In genomic region chr19:17471410-17472125, GRCh38 we compare ENCODE assay signal across 9 cellular contexts. TPM values are rescaled to one million over a fixed set of nuclear protein-coding genes. Genes with fewer than 3 reads are reported as not detected.
DNase-seq lines count a peak whose midpoint lies in the region; ATAC-seq, FAIRE-seq and TF ChIP-seq lines count a peak whose summit lies in the region.
"Had no signal": no experiment of that assay in that cellular context is flagged by ENCODE, and none has a peak within 500 bp of the region (broad histone marks: within the 10 kb centered on the region; RNA-seq: fewer than 3 reads in every experiment).

No MANE protein-coding gene starts in this region.

- H3K18ac ChIP-seq in mesenchymal stem cell (ENCODE audit: low read depth in 1 of 2, low read length in 2 of 2), result no peak overlapping the region

- ATAC-seq in Right ventricle myocardium inferior (no peak), K562 (no peak), upper lobe of right lung (no peak), GM18519 (IDR thresholded peaks at IDR 0.05; ENCODE audit: low FRiP score, unreplicated experiment) (no peak)

- POLR2A ChIA-PET in K562 (lab: Yijun Ruan, JAX) (interaction anchor here (0.6 to 0.9 kb wide), 2 partner anchors 12 to 116 kb away, joined by 3 read pairs; no protein-coding TSS in a partner anchor), GM10248 (lab: Yijun Ruan, JAX) (no interaction called here)

- no peak overlapping the region for H4K91ac ChIP-seq in mesenchymal stem cell (ENCODE audit: low read length)

- H2BK15ac ChIP-seq in mesenchymal stem cell (ENCODE audit: low read depth, poor library complexity, severe bottlenecking), result no peak overlapping the region

- BruUV-seq in K562 (replicated peaks; lab: Mats Ljungman, UMichigan), result TSS peak; percentile 53

- H2AK5ac ChIP-seq in mesenchymal stem cell (ENCODE audit: low read length, severe bottlenecking), result no peak overlapping the region

- TF ChIP-seq EP300 in K562 (IDR thresholded peaks at IDR 0.05; ENCODE audit: low read length), result no peak

- H2BK120ac ChIP-seq in mesenchymal stem cell (ENCODE audit: low read depth, low read length), result no peak overlapping the region

- H3K36me3 ChIP-seq in right atrium auricular region (peaks cover 2% of the 10 kb centered on the region), K562 (ENCODE audit: control insufficient read depth, insufficient read depth, low read length) (no peaks in the 10 kb centered on the region), mesenchymal stem cell (ENCODE audit: control insufficient read depth in 1 of 2, insufficient read depth in 2 of 2, low read depth in 1 of 2, low read length in 2 of 2) (peaks cover 3% of the 10 kb centered on the region in 2 experiments), upper lobe of right lung (no peaks in the 10 kb centered on the region)

- DNase-seq in right atrium auricular region (ENCODE audit: low spot score) (no peak), Right ventricle myocardium inferior (ENCODE audit: missing footprints) (no peak), K562 (ENCODE audit: extremely low read depth in 1 of 4, low spot score in 3 of 4) (no peak), mesenchymal stem cell (no peak), upper lobe of right lung (no peak), NCI-H748 (lab: John Stamatoyannopoulos, UW; ENCODE audit: unreplicated experiment) (no peak), GM10248 (ENCODE audit: extremely low spot score) (no peak)

- H4K20me1 ChIP-seq in K562 (replicated peaks; ENCODE audit: control insufficient read depth, insufficient read depth, low read length), result no peaks in the 10 kb centered on the region

- no peak for FAIRE-seq in K562 (lab: Jason Lieb, UNC)

- H2BK5ac ChIP-seq in mesenchymal stem cell (ENCODE audit: low read depth, low read length, poor library complexity, severe bottlenecking), result no peak overlapping the region

- H3K9ac ChIP-seq in K562 (ENCODE audit: insufficient read depth in 1 of 2, low read depth in 2 of 2, low read length in 2 of 2) (peak overlapping the region in 1 of 2 experiments; percentile 90; a peak in 1 of 4 replicates), mesenchymal stem cell (ENCODE audit: low read length) (peak overlapping the region; percentile 90)

- no peaks in the 10 kb centered on the region for H3K79me2 ChIP-seq in K562 (ENCODE audit: control insufficient read depth, insufficient read depth, low read length)

- peaks cover 30% of the 10 kb centered on the region for H3K79me1 ChIP-seq in mesenchymal stem cell (replicated peaks; ENCODE audit: low read length, poor library complexity, severe bottlenecking)

- no peak overlapping the region for H4K8ac ChIP-seq in mesenchymal stem cell (ENCODE audit: low read length)

- H3K4ac ChIP-seq in mesenchymal stem cell (ENCODE audit: low read depth in 1 of 2, low read length in 2 of 2), result no peak overlapping the region

- H2AFZ ChIP-seq in K562 (ENCODE audit: low read depth, low read length) (no peak overlapping the region), mesenchymal stem cell (ENCODE audit: low read depth, low read length) (no peak overlapping the region)

- TF ChIP-seq CTCF in right atrium auricular region (IDR thresholded peaks at IDR 0.05), result no peak
- no peak for TF ChIP-seq CTCF in K562 (IDR thresholded peaks at IDR 0.05 in 2 of 3, conservative IDR thresholded peaks at IDR 0.05 in 1 of 3; ENCODE audit: insufficient read depth in 2 of 3, low read depth in 1 of 3, low read length in 3 of 3)
- TF ChIP-seq CTCF in upper lobe of right lung (IDR thresholded peaks at IDR 0.05), result no peak
- no peak for TF ChIP-seq CTCF in GM10248 (IDR thresholded peaks at IDR 0.05; ENCODE audit: control extremely low read depth, extremely low read depth, low read depth, missing control alignments)

- TF ChIP-seq RAD21 in K562 (CRISPR knock-in tag; conservative IDR thresholded peaks at IDR 0.05 in 1 of 2, IDR thresholded peaks at IDR 0.05 in 1 of 2), result no peak

- no peak overlapping the region for H3K4me2 ChIP-seq in K562 (ENCODE audit: insufficient read depth, low read length)
- H3K4me2 ChIP-seq in mesenchymal stem cell (ENCODE audit: low read length, poor library complexity, severe bottlenecking), result peak overlapping the region; percentile 88

- no peaks in the 10 kb centered on the region for H3K27me3 ChIP-seq in right atrium auricular region
- no peaks in the 10 kb centered on the region for H3K27me3 ChIP-seq in K562 (ENCODE audit: control insufficient read depth in 2 of 2, insufficient read depth in 2 of 2, low read length in 2 of 2)
- H3K27me3 ChIP-seq in mesenchymal stem cell (ENCODE audit: control insufficient read depth in 1 of 2, insufficient read depth in 1 of 2, low read length in 2 of 2), result no peaks in the 10 kb centered on the region
- no peaks in the 10 kb centered on the region for H3K27me3 ChIP-seq in upper lobe of right lung

- H3K9me3 ChIP-seq in right atrium auricular region (no peaks in the 10 kb centered on the region), K562 (replicated peaks; ENCODE audit: control insufficient read depth, insufficient read depth, low read depth, low read length) (peaks cover 2% of the 10 kb centered on the region; the same call in 1 of the 2 replicates), mesenchymal stem cell (ENCODE audit: control insufficient read depth, low read length) (no peaks in the 10 kb centered on the region), upper lobe of right lung (no peaks in the 10 kb centered on the region)

- H3K4me1 ChIP-seq in right atrium auricular region (peaks cover 0 to 40% of the 10 kb centered on the region in 2 donors), K562 (replicated peaks in 1 of 2; ENCODE audit: control insufficient read depth in 2 of 2, insufficient read depth in 2 of 2, low read length in 2 of 2) (peaks cover 26 to 43% of the 10 kb centered on the region in 2 experiments), mesenchymal stem cell (ENCODE audit: control insufficient read depth, insufficient read depth, low read depth, low read length) (peaks cover 32% of the 10 kb centered on the region), upper lobe of right lung (peaks cover 34% of the 10 kb centered on the region)

- no peak overlapping the region for H2BK12ac ChIP-seq in mesenchymal stem cell (ENCODE audit: low read length in 2 of 2)

- in situ Hi-C loops in K562 (cut with MboI), result no loop called here

- CTCF ChIA-PET in K562 (lab: Yijun Ruan, JAX; ENCODE audit: low intra/inter-chr PET ratio), result no interaction called here
- CTCF ChIA-PET in GM10248 (lab: Yijun Ruan, JAX), result interaction anchor here (2.6 kb wide), 1 partner anchor 25 kb away, joined by 18 read pairs; no protein-coding TSS in a partner anchor

- no peaks in the 10 kb centered on the region for H3K9me1 ChIP-seq in K562 (ENCODE audit: control insufficient read depth, insufficient read depth, low read length)

- 55% methylated on average over 11 of the region's 12 CpGs for WGBS in K562 (ENCODE audit: insufficient coverage, low coverage, missing lambda C conversion rate)
- WGBS in mesenchymal stem cell, result 73% methylated on average over 9 of the region's 12 CpGs

- intact Hi-C loops in Right ventricle myocardium inferior (cut with DNase I), result loop anchor here (5.0 kb wide), 1 partner anchor 86 kb away; the partner anchor contains the start of gene COLGALT1
- intact Hi-C loops in K562 (cut with micrococcal nuclease), result no loop called here
- intact Hi-C loops in upper lobe of right lung (cut with DNase I), result no loop called here

- TF ChIP-seq POLR2A in K562 (conservative IDR thresholded peaks at IDR 0.05), result no peak

- H3K27ac ChIP-seq in right atrium auricular region (peak overlapping the region; percentile 90 to 93), K562 (ENCODE audit: extremely low read depth, low read depth, low read length) (no peak overlapping the region), mesenchymal stem cell (ENCODE audit: low read length, poor library complexity, severe bottlenecking) (no peak overlapping the region), upper lobe of right lung (no peak overlapping the region)

- no peak overlapping the region for H3K23ac ChIP-seq in mesenchymal stem cell (ENCODE audit: low read length in 2 of 2)

- H3K4me3 ChIP-seq in right atrium auricular region, result peak overlapping the region in 1 of 2 donors; percentile 93
- peak overlapping the region; percentile 76; the same call in 1 of the 2 replicates for H3K4me3 ChIP-seq in K562
- H3K4me3 ChIP-seq in mesenchymal stem cell (ENCODE audit: insufficient read depth in 1 of 2, low read depth in 1 of 2, low read length in 2 of 2), result peak overlapping the region in 1 of 2 experiments; percentile 89
- peak overlapping the region; percentile 78 for H3K4me3 ChIP-seq in upper lobe of right lung

- no peak overlapping the region for H3K14ac ChIP-seq in mesenchymal stem cell (ENCODE audit: low read length in 2 of 2)

RNA-seq across cellular contexts. Expression of gene SLC27A1, which starts 1.2 kb away (rescaled TPM):
- total RNA-seq in right atrium auricular region (10 to 100 TPM; 31.2 to 65.6 TPM), Right ventricle myocardium inferior (66.2 TPM), K562 (2014; rRNA removed) (1.9 and 2.8 TPM in 2 replicates), K562 (2014; rRNA removed; fragmentation: Illumina TruSeq; extraction: Trizol) (0.38 and 0.44 TPM in 2 replicates), K562 (2015; rRNA removed; fragmentation: Illumina TruSeq; extraction: Trizol) (0.79 and 1.0 TPM in 2 replicates), K562 (2021) (1.6 and 2.0 TPM in 2 replicates), upper lobe of right lung (27.8 TPM)
- total RNA-seq in K562 (2011; cell fraction: chromatin; rRNA removed; ENCODE audit: low replicate concordance), result 4.5 and 13.1 TPM in 2 replicates
- total RNA-seq in K562 (2011; cell fraction: nucleolus; rRNA removed), result 8.3 and 9.1 TPM in 2 replicates
- 5.7 and 7.9 TPM in 2 replicates for total RNA-seq in K562 (2011; cell fraction: nucleoplasm; rRNA removed)
- polyA plus RNA-seq in K562 (2011; rRNA removed) (1.4 and 1.7 TPM in 2 replicates), K562 (2014; fragmentation: Illumina TruSeq; extraction: Trizol) (1.1 and 1.3 TPM in 2 replicates), K562 (2014; fragmentation: Nextera tagmentation; extraction: Ambion mirVana) (under 1 TPM; 0.06 to 0.10 TPM), K562 (2014; rRNA removed) (2.0 and 3.0 TPM in 2 replicates)
- polyA plus RNA-seq in K562 (2011; cell fraction: cytosol; rRNA removed), result 1.8 and 3.5 TPM in 2 replicates
- 7.2 and 8.8 TPM in 2 replicates for polyA plus RNA-seq in K562 (2011; cell fraction: nucleus; rRNA removed)
- polyA plus RNA-seq in K562 (2012), result 1.8 and 4.7 TPM in 2 replicates
- 0.81 and 0.84 TPM in 2 replicates for polyA minus RNA-seq in K562 (2011; rRNA and poly(A)+ RNA removed)
- polyA minus RNA-seq in K562 (2011; cell fraction: cytosol; rRNA and poly(A)+ RNA removed), result 2.1 and 3.7 TPM in 2 replicates
- polyA minus RNA-seq in K562 (2011; cell fraction: nucleus; rRNA and poly(A)+ RNA removed), result 1.8 and 1.9 TPM in 2 replicates
- polyA plus RNA-seq in mesenchymal stem cell (2013, experiment 1 of 2), result 8.3 TPM
- polyA plus RNA-seq in mesenchymal stem cell (2013, experiment 2 of 2), result 7.9 TPM

RNA-seq across cellular contexts. Expression of gene NXNL1, which starts 10.8 kb away (rescaled TPM):
- not detected for total RNA-seq in right atrium auricular region
- total RNA-seq in Right ventricle myocardium inferior, result not detected
- not detected in 2 replicates for total RNA-seq in K562 (2011; cell fraction: chromatin; rRNA removed; ENCODE audit: low replicate concordance)
- not detected in 2 replicates for total RNA-seq in K562 (2011; cell fraction: nucleolus; rRNA removed)
- not detected in 2 replicates for total RNA-seq in K562 (2011; cell fraction: nucleoplasm; rRNA removed)
- total RNA-seq in K562 (2014; rRNA removed), result not detected in 2 replicates
- total RNA-seq in K562 (2014; rRNA removed; fragmentation: Illumina TruSeq; extraction: Trizol), result not detected in 2 replicates
- not detected in 2 replicates for total RNA-seq in K562 (2015; rRNA removed; fragmentation: Illumina TruSeq; extraction: Trizol)
- total RNA-seq in K562 (2021), result not detected in 2 replicates
- polyA plus RNA-seq in K562 (2011; rRNA removed), result not detected in 2 replicates
- not detected in 2 replicates for polyA plus RNA-seq in K562 (2011; cell fraction: cytosol; rRNA removed)
- not detected in 2 replicates for polyA plus RNA-seq in K562 (2011; cell fraction: nucleus; rRNA removed)
- not detected in 2 replicates for polyA plus RNA-seq in K562 (2012)
- polyA plus RNA-seq in K562 (2014; fragmentation: Illumina TruSeq; extraction: Trizol), result not detected in 2 replicates
- polyA plus RNA-seq in K562 (2014; fragmentation: Nextera tagmentation; extraction: Ambion mirVana), result not detected
- polyA plus RNA-seq in K562 (2014; rRNA removed), result not detected in 2 replicates
- not detected in 2 replicates for polyA minus RNA-seq in K562 (2011; rRNA and poly(A)+ RNA removed)
- not detected in 2 replicates for polyA minus RNA-seq in K562 (2011; cell fraction: cytosol; rRNA and poly(A)+ RNA removed)
- not detected in 2 replicates for polyA minus RNA-seq in K562 (2011; cell fraction: nucleus; rRNA and poly(A)+ RNA removed)
- not detected for polyA plus RNA-seq in mesenchymal stem cell (2013, experiment 1 of 2)
- polyA plus RNA-seq in mesenchymal stem cell (2013, experiment 2 of 2), result not detected
- not detected for total RNA-seq in upper lobe of right lung
- total RNA-seq: ureter had no signal

RNA-seq across cellular contexts. Expression of gene TMEM221, which starts 23.1 kb away (rescaled TPM):
- under 1 TPM; 0.30 to 0.51 TPM for total RNA-seq in right atrium auricular region
- not detected for total RNA-seq in Right ventricle myocardium inferior
- total RNA-seq in K562 (2011; cell fraction: chromatin; rRNA removed; ENCODE audit: low replicate concordance), result 0.62 TPM in 1 of 2 replicates, not detected in the other
- total RNA-seq in K562 (2011; cell fraction: nucleolus; rRNA removed), result 0.26 TPM in 1 of 2 replicates, not detected in the other
- total RNA-seq in K562 (2011; cell fraction: nucleoplasm; rRNA removed), result 0.22 TPM in 1 of 2 replicates, not detected in the other
- not detected in 2 replicates for total RNA-seq in K562 (2014; rRNA removed)
- total RNA-seq in K562 (2014; rRNA removed; fragmentation: Illumina TruSeq; extraction: Trizol), result not detected in 2 replicates
- not detected in 2 replicates for total RNA-seq in K562 (2015; rRNA removed; fragmentation: Illumina TruSeq; extraction: Trizol)
- not detected in 2 replicates for total RNA-seq in K562 (2021)
- 0.15 and 0.35 TPM in 2 replicates for polyA plus RNA-seq in K562 (2011; rRNA removed)
- polyA plus RNA-seq in K562 (2011; cell fraction: cytosol; rRNA removed), result 0.10 and 0.18 TPM in 2 replicates
- polyA plus RNA-seq in K562 (2011; cell fraction: nucleus; rRNA removed), result 0.18 and 0.28 TPM in 2 replicates
- 0.12 TPM in 1 of 2 replicates, not detected in the other for polyA plus RNA-seq in K562 (2012)
- polyA plus RNA-seq in K562 (2014; fragmentation: Illumina TruSeq; extraction: Trizol), result not detected in 2 replicates
- polyA plus RNA-seq in K562 (2014; fragmentation: Nextera tagmentation; extraction: Ambion mirVana), result under 1 TPM in 1 of 2 experiments, not detected in 1; 0.06 TPM
- not detected in 2 replicates for polyA plus RNA-seq in K562 (2014; rRNA removed)
- not detected in 2 replicates for polyA minus RNA-seq in K562 (2011; rRNA and poly(A)+ RNA removed)
- polyA minus RNA-seq in K562 (2011; cell fraction: cytosol; rRNA and poly(A)+ RNA removed), result not detected in 2 replicates
- 0.22 and 0.27 TPM in 2 replicates for polyA minus RNA-seq in K562 (2011; cell fraction: nucleus; rRNA and poly(A)+ RNA removed)
- polyA plus RNA-seq in mesenchymal stem cell (2013, experiment 1 of 2), result 0.26 TPM
- polyA plus RNA-seq in mesenchymal stem cell (2013, experiment 2 of 2), result 0.25 TPM
- not detected for total RNA-seq in upper lobe of right lung

RNA-seq across cellular contexts. Expression of gene PGLS, which starts 39.9 kb away (rescaled TPM):
- total RNA-seq in right atrium auricular region (10 to 100 TPM; 20.4 to 35.9 TPM), Right ventricle myocardium inferior (20.8 TPM), K562 (2014; rRNA removed) (38.1 and 42.4 TPM in 2 replicates), K562 (2014; rRNA removed; fragmentation: Illumina TruSeq; extraction: Trizol) (5.7 and 10.9 TPM in 2 replicates), K562 (2015; rRNA removed; fragmentation: Illumina TruSeq; extraction: Trizol) (27.7 and 31.0 TPM in 2 replicates), K562 (2021) (61.1 and 65.5 TPM in 2 replicates), upper lobe of right lung (78.0 TPM)
- total RNA-seq in K562 (2011; cell fraction: chromatin; rRNA removed; ENCODE audit: low replicate concordance), result 25.8 and 59.8 TPM in 2 replicates
- 50.9 and 57.9 TPM in 2 replicates for total RNA-seq in K562 (2011; cell fraction: nucleolus; rRNA removed)
- total RNA-seq in K562 (2011; cell fraction: nucleoplasm; rRNA removed), result 34.4 and 35.8 TPM in 2 replicates
- polyA plus RNA-seq in K562 (2011; rRNA removed) (21.2 and 39.4 TPM in 2 replicates), K562 (2014; fragmentation: Illumina TruSeq; extraction: Trizol) (23.7 and 27.1 TPM in 2 replicates), K562 (2014; fragmentation: Nextera tagmentation; extraction: Ambion mirVana) (1 to 10 TPM in 1 of 2 experiments, under 1 TPM in 1; 0.79 to 1.1 TPM), K562 (2014; rRNA removed) (51.7 and 52.6 TPM in 2 replicates)
- 57.8 and 119 TPM in 2 replicates for polyA plus RNA-seq in K562 (2011; cell fraction: cytosol; rRNA removed)
- polyA plus RNA-seq in K562 (2011; cell fraction: nucleus; rRNA removed), result 39.0 and 56.0 TPM in 2 replicates
- polyA plus RNA-seq in K562 (2012), result 40.4 and 112 TPM in 2 replicates
- 13.2 and 17.5 TPM in 2 replicates for polyA minus RNA-seq in K562 (2011; rRNA and poly(A)+ RNA removed)
- polyA minus RNA-seq in K562 (2011; cell fraction: cytosol; rRNA and poly(A)+ RNA removed), result 28.4 and 35.0 TPM in 2 replicates
- polyA minus RNA-seq in K562 (2011; cell fraction: nucleus; rRNA and poly(A)+ RNA removed), result 23.0 and 27.4 TPM in 2 replicates
- 128 TPM for polyA plus RNA-seq in mesenchymal stem cell (2013, experiment 1 of 2)
- 128 TPM for polyA plus RNA-seq in mesenchymal stem cell (2013, experiment 2 of 2)

RNA-seq across cellular contexts. Expression of gene MVB12A, which starts 51.7 kb away (rescaled TPM):
- total RNA-seq in right atrium auricular region, result 10 to 100 TPM; 24.8 to 39.0 TPM
- total RNA-seq in Right ventricle myocardium inferior, result 19.9 TPM
- total RNA-seq in K562 (2011; cell fraction: chromatin; rRNA removed; ENCODE audit: low replicate concordance), result 25.5 and 71.2 TPM in 2 replicates
- 47.4 and 53.0 TPM in 2 replicates for total RNA-seq in K562 (2011; cell fraction: nucleolus; rRNA removed)
- 44.1 and 57.1 TPM in 2 replicates for total RNA-seq in K562 (2011; cell fraction: nucleoplasm; rRNA removed)
- total RNA-seq in K562 (2014; rRNA removed), result 43.0 and 45.3 TPM in 2 replicates
- 7.1 and 10.0 TPM in 2 replicates for total RNA-seq in K562 (2014; rRNA removed; fragmentation: Illumina TruSeq; extraction: Trizol)
- total RNA-seq in K562 (2015; rRNA removed; fragmentation: Illumina TruSeq; extraction: Trizol), result 21.1 and 22.8 TPM in 2 replicates
- 46.2 and 46.9 TPM in 2 replicates for total RNA-seq in K562 (2021)
- 22.4 and 28.1 TPM in 2 replicates for polyA plus RNA-seq in K562 (2011; rRNA removed)
- 36.6 and 75.2 TPM in 2 replicates for polyA plus RNA-seq in K562 (2011; cell fraction: cytosol; rRNA removed)
- 33.1 and 48.1 TPM in 2 replicates for polyA plus RNA-seq in K562 (2011; cell fraction: nucleus; rRNA removed)
- polyA plus RNA-seq in K562 (2012), result 26.7 and 60.7 TPM in 2 replicates
- polyA plus RNA-seq in K562 (2014; fragmentation: Illumina TruSeq; extraction: Trizol), result 22.5 and 34.3 TPM in 2 replicates
- polyA plus RNA-seq in K562 (2014; fragmentation: Nextera tagmentation; extraction: Ambion mirVana), result 1 to 10 TPM; 1.2 to 1.7 TPM
- polyA plus RNA-seq in K562 (2014; rRNA removed), result 39.7 and 42.5 TPM in 2 replicates
- polyA minus RNA-seq in K562 (2011; rRNA and poly(A)+ RNA removed), result 6.1 and 9.0 TPM in 2 replicates
- 10.4 and 19.3 TPM in 2 replicates for polyA minus RNA-seq in K562 (2011; cell fraction: cytosol; rRNA and poly(A)+ RNA removed)
- polyA minus RNA-seq in K562 (2011; cell fraction: nucleus; rRNA and poly(A)+ RNA removed), result 15.6 and 16.1 TPM in 2 replicates
- polyA plus RNA-seq in mesenchymal stem cell (2013, experiment 1 of 2), result 69.3 TPM
- polyA plus RNA-seq in mesenchymal stem cell (2013, experiment 2 of 2), result 64.2 TPM
- total RNA-seq in upper lobe of right lung, result 36.3 TPM

Comparison
In these comparisons a context has a peak if more than half of its experiments do, and no peak if none do; other contexts are left out.
1. H3K27ac ChIP-seq: peak in right atrium auricular region (2 of 2); none in K562 (single experiment), mesenchymal stem cell (single experiment) and upper lobe of right lung (single experiment).